In the genomic region with DNA sequence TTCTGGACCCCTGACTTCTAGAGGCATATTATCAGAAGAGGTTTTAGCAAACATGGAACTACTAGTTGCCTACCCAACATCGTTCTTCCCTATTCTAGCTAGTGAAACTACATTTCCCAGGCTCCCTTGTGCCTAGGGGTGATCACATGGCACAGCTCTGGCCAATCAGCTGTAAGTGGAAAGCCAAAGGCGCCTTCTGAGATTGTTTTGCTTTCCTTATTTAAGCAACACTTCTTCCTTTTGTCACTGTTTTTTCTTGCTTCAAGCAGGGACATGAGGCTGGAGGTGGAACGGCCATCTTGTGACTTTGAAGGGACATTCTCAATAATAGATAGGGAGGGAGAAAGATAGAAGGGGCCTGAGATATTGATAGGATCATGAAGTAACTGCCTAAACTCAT, we compare ENCODE assay signal across 10 cellular contexts.
DNase-seq lines count a peak whose midpoint lies in the region; ATAC-seq and TF ChIP-seq lines count a peak whose summit lies in the region.
"Had no signal": no experiment of that assay in that cellular context is flagged by ENCODE, and none has a peak within 500 bp of the region (broad histone marks: within the 10 kb centered on the region; RNA-seq: fewer than 3 reads in every experiment).

No MANE protein-coding gene starts in this region.

- ATAC-seq in sciatic nerve (peak; percentile 77), HG03025 (IDR thresholded peaks at IDR 0.05; ENCODE audit: low FRiP score, unreplicated experiment) (no peak)

- peak; percentile 36 for DNase-seq in activated effector memory CD4-positive, alpha-beta T cell treated with anti-CD3 and anti-CD28 coated beads, Interleukin-2, amount 50 U/mL, for 16 hours
- no peak for DNase-seq in activated effector memory CD4-positive, alpha-beta T cell treated with Interleukin-2 at 50 U/mL for 16 hours
- DNase-seq in M059J (ENCODE audit: low read depth) = peak; percentile 37
- peak; percentile 20 for DNase-seq in activated CD4-positive, alpha-beta memory T cell treated with anti-CD3 and anti-CD28 coated beads, Interleukin-2, amount 10 ng/mL, durations not matched to agents 7 days and 5 days
- DNase-seq in sciatic nerve (ENCODE audit: low spot score) = no peak
- DNase-seq in colonic mucosa = no peak
- no peak for DNase-seq in DMS79 (lab: John Stamatoyannopoulos, UW)
- DNase-seq: thyroid gland had no signal

- H3K27me3 Mint-ChIP-seq in activated CD4-positive, alpha-beta memory T cell treated with anti-CD3 and anti-CD28 coated beads, Interleukin-2, amount 10 ng/mL, durations not matched to agents 7 days and 5 days = peaks cover 4% of the 10 kb centered on the region
- H3K27me3 Mint-ChIP-seq: activated naive CD4-positive, alpha-beta T cell treated with anti-CD3 and anti-CD28 coated beads, Interleukin-2, amount 50 U/mL, for 24 hours had no signal

- CTCF ChIA-PET in activated CD4-positive, alpha-beta memory T cell treated with anti-CD3 and anti-CD28 coated beads, Interleukin-2, amount 10 ng/mL, durations not matched to agents 7 days and 5 days (lab: Charles Lee) = no interaction called here

- H3K27ac ChIP-seq in colonic mucosa = no peak overlapping the region
- H3K27ac ChIP-seq: thyroid gland had no signal

- H3K4me3 ChIP-seq in colonic mucosa = no peak overlapping the region
- H3K4me3 ChIP-seq: thyroid gland had no signal

- no peak overlapping the region for H3K4me3 Mint-ChIP-seq in activated CD4-positive, alpha-beta memory T cell treated with anti-CD3 and anti-CD28 coated beads, Interleukin-2, amount 10 ng/mL, durations not matched to agents 7 days and 5 days
- H3K4me3 Mint-ChIP-seq: activated naive CD4-positive, alpha-beta T cell treated with anti-CD3 and anti-CD28 coated beads, Interleukin-2, amount 50 U/mL, for 24 hours had no signal

- POLR2A ChIA-PET in activated CD4-positive, alpha-beta memory T cell treated with anti-CD3 and anti-CD28 coated beads, Interleukin-2, amount 10 ng/mL, durations not matched to agents 7 days and 5 days (lab: Charles Lee) = no interaction called here

- peaks cover 2% of the 10 kb centered on the region for H3K9me3 Mint-ChIP-seq in activated CD4-positive, alpha-beta memory T cell treated with anti-CD3 and anti-CD28 coated beads, Interleukin-2, amount 10 ng/mL, durations not matched to agents 7 days and 5 days
- H3K9me3 Mint-ChIP-seq: activated naive CD4-positive, alpha-beta T cell treated with anti-CD3 and anti-CD28 coated beads, Interleukin-2, amount 50 U/mL, for 24 hours had no signal

- H3K4me1 ChIP-seq in colonic mucosa = no peaks in the 10 kb centered on the region
- H3K4me1 ChIP-seq: thyroid gland had no signal

- H3K27ac Mint-ChIP-seq in activated CD4-positive, alpha-beta memory T cell treated with anti-CD3 and anti-CD28 coated beads, Interleukin-2, amount 10 ng/mL, durations not matched to agents 7 days and 5 days = no peak overlapping the region
- H3K27ac Mint-ChIP-seq: activated naive CD4-positive, alpha-beta T cell treated with anti-CD3 and anti-CD28 coated beads, Interleukin-2, amount 50 U/mL, for 24 hours had no signal

- intact Hi-C loops in sciatic nerve (cut with DNase I) (no loop called here), colonic mucosa (cut with DNase I) (no loop called here)

- no peaks in the 10 kb centered on the region for H3K9me3 ChIP-seq in colonic mucosa
- H3K9me3 ChIP-seq: thyroid gland had no signal

- no peaks in the 10 kb centered on the region for H3K27me3 ChIP-seq in colonic mucosa
- H3K27me3 ChIP-seq: thyroid gland had no signal

- no peaks in the 10 kb centered on the region for H3K4me1 Mint-ChIP-seq in activated CD4-positive, alpha-beta memory T cell treated with anti-CD3 and anti-CD28 coated beads, Interleukin-2, amount 10 ng/mL, durations not matched to agents 7 days and 5 days
- H3K4me1 Mint-ChIP-seq: activated naive CD4-positive, alpha-beta T cell treated with anti-CD3 and anti-CD28 coated beads, Interleukin-2, amount 50 U/mL, for 24 hours had no signal

- H3K36me3 ChIP-seq in colonic mucosa = no peaks in the 10 kb centered on the region
- H3K36me3 ChIP-seq: thyroid gland had no signal

- no peaks in the 10 kb centered on the region for H3K36me3 Mint-ChIP-seq in activated CD4-positive, alpha-beta memory T cell treated with anti-CD3 and anti-CD28 coated beads, Interleukin-2, amount 10 ng/mL, durations not matched to agents 7 days and 5 days (ENCODE audit: low read depth)
- H3K36me3 Mint-ChIP-seq: activated naive CD4-positive, alpha-beta T cell treated with anti-CD3 and anti-CD28 coated beads, Interleukin-2, amount 50 U/mL, for 24 hours had no signal

- no peak overlapping the region for H3K9ac ChIP-seq in colonic mucosa (ENCODE audit: low read depth in 2 of 2, low read length in 2 of 2)

- no peak for TF ChIP-seq CTCF in colonic mucosa (IDR thresholded peaks at IDR 0.05)

Comparison
In these comparisons a context has a peak if more than half of its experiments do, and no peak if none do; other contexts are left out.
1. DNase-seq: peak in activated effector memory CD4-positive, alpha-beta T cell treated with anti-CD3 and anti-CD28 coated beads, Interleukin-2, amount 50 U/mL, for 16 hours (single experiment), M059J (single experiment) and activated CD4-positive, alpha-beta memory T cell treated with anti-CD3 and anti-CD28 coated beads, Interleukin-2, amount 10 ng/mL, durations not matched to agents 7 days and 5 days (single experiment); none in activated effector memory CD4-positive, alpha-beta T cell treated with Interleukin-2 at 50 U/mL for 16 hours (single experiment), sciatic nerve (single experiment), colonic mucosa (single experiment) and DMS79 (single experiment).